Comparison of ENCODE assay signal across 13 cellular contexts in the genomic region with DNA sequence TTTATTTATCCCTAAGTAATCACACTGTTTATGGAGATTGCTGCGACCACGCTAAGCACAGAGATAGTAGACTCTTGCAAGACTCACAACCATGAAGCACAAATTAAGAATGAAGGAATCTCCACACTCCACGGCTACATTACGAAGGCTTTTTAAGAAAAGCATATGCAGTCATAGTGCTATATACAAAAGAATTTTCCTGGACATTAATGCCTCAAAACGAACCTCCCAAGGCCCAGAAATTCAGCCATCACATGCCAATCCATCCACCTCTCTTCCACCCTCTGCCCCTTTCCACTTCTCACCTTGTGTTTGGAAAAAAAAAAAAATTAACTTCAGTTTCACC.
A peak's percentile ranks its signal among the peaks of the same experiment; 100 is the strongest.
DNase-seq lines count a peak whose midpoint lies in the region; ATAC-seq and TF ChIP-seq lines count a peak whose summit lies in the region.
"Had no signal": no experiment of that assay in that cellular context is flagged by ENCODE, and none has a peak within 500 bp of the region (broad histone marks: within the 10 kb centered on the region; RNA-seq: fewer than 3 reads in every experiment).

No MANE protein-coding gene starts in this region.

- no peak for TF ChIP-seq CTCF in WTC11 (IDR thresholded peaks at IDR 0.05)
- no peak for TF ChIP-seq CTCF in progenitor cell of endocrine pancreas (IDR thresholded peaks at IDR 0.05; ENCODE audit: unreplicated experiment)

- H2AFZ ChIP-seq in ACC112 (ENCODE audit: low read length, unreplicated experiment), result peak overlapping the region; percentile 70

- CTCF ChIA-PET in WTC11 (lab: Charles Lee), result interaction anchor here (1.0 to 3.9 kb wide), 3 partner anchors 16 to 378 kb away, joined by 4 to 21 read pairs (median 13); no protein-coding TSS in a partner anchor

- no peaks in the 10 kb centered on the region for H3K36me3 ChIP-seq in ACC112 (ENCODE audit: insufficient read depth, low read length)
- H3K36me3 ChIP-seq: BE2C had no signal

- no peak for ATAC-seq in WTC11
- ATAC-seq: T-helper 17 cell had no signal

- POLR2A ChIA-PET in WTC11 (lab: Charles Lee), result interaction anchor here (0.7 to 1.2 kb wide), 3 partner anchors 15 to 165 kb away, joined by 3 to 4 read pairs (median 3); no protein-coding TSS in a partner anchor

- H3K4me1 Mint-ChIP-seq in WTC11 (peaks cover 86% of the 10 kb centered on the region), progenitor cell of endocrine pancreas (ENCODE audit: low read depth) (peaks cover 40% of the 10 kb centered on the region)
- no peaks in the 10 kb centered on the region for H3K4me1 Mint-ChIP-seq in activated T-cell treated with anti-CD3 and anti-CD28 coated beads, Interleukin-2, amount 50 U/mL, for 24 hours (ENCODE audit: low read depth)
- H3K4me1 Mint-ChIP-seq: T-helper 17 cell had no signal

- no peaks in the 10 kb centered on the region for H3K27me3 ChIP-seq in ACC112 (ENCODE audit: insufficient read depth, low read length)
- H3K27me3 ChIP-seq: BE2C had no signal

- H3K4me1 ChIP-seq in ACC112 (ENCODE audit: control insufficient read depth, insufficient read depth, low read length, unreplicated experiment), result peaks cover 41% of the 10 kb centered on the region

- DNase-seq in WTC11 (ENCODE audit: low spot score), result no peak
- peak; percentile 65 for DNase-seq in globus pallidus (ENCODE audit: low spot score)
- no peak for DNase-seq in progenitor cell of endocrine pancreas (ENCODE audit: low spot score, unreplicated experiment)
- no peak for DNase-seq in NCI-H146 (lab: John Stamatoyannopoulos, UW)
- DNase-seq in NAMALWA (ENCODE audit: low spot score), result no peak
- DNase-seq in activated T-cell treated with anti-CD3 and anti-CD28 coated beads, Interleukin-2, amount 50 U/mL, for 24 hours, result no peak
- no peak for DNase-seq in OCI-M1 (lab: John Stamatoyannopoulos, UW)
- DNase-seq: activated T-cell treated with anti-CD3 and anti-CD28 coated beads, Interleukin-2, amount 50 U/mL, for 1 hour; BE2C; stimulated activated CD4-positive, alpha-beta T cell treated with anti-CD3 and anti-CD28 coated beads, Interleukin-4, amount 100 ng/mL, for 4 hours; T-helper 17 cell had no signal

- H3K27ac Mint-ChIP-seq in WTC11 (peak overlapping the region; percentile 96), progenitor cell of endocrine pancreas (peak overlapping the region; percentile 76)
- H3K27ac Mint-ChIP-seq in activated T-cell treated with anti-CD3 and anti-CD28 coated beads, Interleukin-2, amount 50 U/mL, for 24 hours, result no peak overlapping the region
- H3K27ac Mint-ChIP-seq: memory B cell, T-helper 17 cell had no signal

- H3K27me3 Mint-ChIP-seq in WTC11 (ENCODE audit: low read depth), result no peaks in the 10 kb centered on the region
- H3K27me3 Mint-ChIP-seq in progenitor cell of endocrine pancreas, result no peaks in the 10 kb centered on the region
- H3K27me3 Mint-ChIP-seq in activated T-cell treated with anti-CD3 and anti-CD28 coated beads, Interleukin-2, amount 50 U/mL, for 24 hours, result no peaks in the 10 kb centered on the region
- H3K27me3 Mint-ChIP-seq: memory B cell had no signal

- H3K4me3 Mint-ChIP-seq in WTC11, result peak overlapping the region; percentile 35; the same call in 1 of the 2 replicates
- no peak overlapping the region for H3K4me3 Mint-ChIP-seq in progenitor cell of endocrine pancreas (ENCODE audit: low read depth)
- H3K4me3 Mint-ChIP-seq in activated T-cell treated with anti-CD3 and anti-CD28 coated beads, Interleukin-2, amount 50 U/mL, for 24 hours, result no peak overlapping the region
- H3K4me3 Mint-ChIP-seq: memory B cell, T-helper 17 cell had no signal

- H3K36me3 Mint-ChIP-seq in WTC11 (no peaks in the 10 kb centered on the region), progenitor cell of endocrine pancreas (ENCODE audit: insufficient read depth) (peaks cover 7% of the 10 kb centered on the region)
- H3K36me3 Mint-ChIP-seq in activated T-cell treated with anti-CD3 and anti-CD28 coated beads, Interleukin-2, amount 50 U/mL, for 24 hours (ENCODE audit: low read depth), result no peaks in the 10 kb centered on the region
- H3K36me3 Mint-ChIP-seq: memory B cell had no signal

- H3K4me3 ChIP-seq in ACC112 (ENCODE audit: low read depth, low read length), result peak overlapping the region; percentile 84

- H3K27ac ChIP-seq in ACC112 (ENCODE audit: low read depth, low read length), result peak overlapping the region; percentile 75

- no peaks in the 10 kb centered on the region for H3K9me3 Mint-ChIP-seq in WTC11
- peaks cover 11% of the 10 kb centered on the region for H3K9me3 Mint-ChIP-seq in progenitor cell of endocrine pancreas (ENCODE audit: low read depth)
- H3K9me3 Mint-ChIP-seq in activated T-cell treated with anti-CD3 and anti-CD28 coated beads, Interleukin-2, amount 50 U/mL, for 24 hours, result no peaks in the 10 kb centered on the region
- H3K9me3 Mint-ChIP-seq: memory B cell had no signal

- peaks cover 63% of the 10 kb centered on the region for H3K79me2 ChIP-seq in ACC112 (ENCODE audit: control insufficient read depth, insufficient read depth, low read length, unreplicated experiment)

TF ChIP-seq in WTC11, 78 proteins besides CTCF, POLR2A, EP300 and RAD21:
- TF ChIP-seq, protein P1, sequence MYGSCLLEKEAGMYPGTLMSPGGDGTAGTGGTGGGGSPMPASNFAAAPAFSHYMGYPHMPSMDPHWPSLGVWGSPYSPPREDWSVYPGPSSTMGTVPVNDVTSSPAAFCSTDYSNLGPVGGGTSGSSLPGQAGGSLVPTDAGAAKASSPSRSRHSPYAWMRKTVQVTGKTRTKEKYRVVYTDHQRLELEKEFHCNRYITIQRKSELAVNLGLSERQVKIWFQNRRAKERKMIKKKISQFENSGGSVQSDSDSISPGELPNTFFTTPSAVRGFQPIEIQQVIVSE (CRISPR knock-in tag; IDR thresholded peaks at IDR 0.05; ENCODE audit: borderline replicate concordance), result no peak
